Comparison of ENCODE assay signal across 1 cellular context in the genomic region with DNA sequence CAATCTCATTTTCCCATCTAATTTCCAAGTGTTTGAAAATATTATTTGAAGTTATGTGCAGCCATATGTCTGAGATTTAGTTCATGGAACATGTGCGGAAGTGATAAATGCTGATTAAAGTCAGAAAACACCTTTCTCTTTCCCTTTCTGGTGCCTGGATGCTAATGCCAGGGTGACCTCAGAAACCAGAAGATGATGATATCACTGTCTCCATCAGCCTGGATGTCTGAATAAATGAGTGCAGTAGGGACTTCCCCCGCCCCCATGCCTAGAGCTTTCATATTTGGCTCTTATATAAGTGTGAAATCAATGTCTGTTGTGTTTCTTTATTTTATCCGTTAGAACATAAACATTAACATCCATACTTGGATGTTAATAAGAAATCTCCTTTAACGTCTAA.
TF ChIP-seq lines count a peak whose summit lies in the region.

No MANE protein-coding gene starts in this region.

TF ChIP-seq in GM23338, 12 proteins besides CTCF, POLR2A, EP300 and RAD21 (continued from another document):
- no peak for TF ChIP-seq CREB1 (CRISPR knock-in tag; IDR thresholded peaks at IDR 0.05; ENCODE audit: low read depth)
- no peak for TF ChIP-seq STAT1 (IDR thresholded peaks at IDR 0.05; ENCODE audit: unreplicated experiment)
- no peak for TF ChIP-seq NANOG (IDR thresholded peaks at IDR 0.05; ENCODE audit: borderline replicate concordance)
- no peak for TF ChIP-seq EZH2phosphoT487 (IDR thresholded peaks at IDR 0.05; ENCODE audit: unreplicated experiment)
TF ChIP-seq in GM23338: peak in this region for 0.
